8 cellular contexts compared by ENCODE assay signal in the genomic region with DNA sequence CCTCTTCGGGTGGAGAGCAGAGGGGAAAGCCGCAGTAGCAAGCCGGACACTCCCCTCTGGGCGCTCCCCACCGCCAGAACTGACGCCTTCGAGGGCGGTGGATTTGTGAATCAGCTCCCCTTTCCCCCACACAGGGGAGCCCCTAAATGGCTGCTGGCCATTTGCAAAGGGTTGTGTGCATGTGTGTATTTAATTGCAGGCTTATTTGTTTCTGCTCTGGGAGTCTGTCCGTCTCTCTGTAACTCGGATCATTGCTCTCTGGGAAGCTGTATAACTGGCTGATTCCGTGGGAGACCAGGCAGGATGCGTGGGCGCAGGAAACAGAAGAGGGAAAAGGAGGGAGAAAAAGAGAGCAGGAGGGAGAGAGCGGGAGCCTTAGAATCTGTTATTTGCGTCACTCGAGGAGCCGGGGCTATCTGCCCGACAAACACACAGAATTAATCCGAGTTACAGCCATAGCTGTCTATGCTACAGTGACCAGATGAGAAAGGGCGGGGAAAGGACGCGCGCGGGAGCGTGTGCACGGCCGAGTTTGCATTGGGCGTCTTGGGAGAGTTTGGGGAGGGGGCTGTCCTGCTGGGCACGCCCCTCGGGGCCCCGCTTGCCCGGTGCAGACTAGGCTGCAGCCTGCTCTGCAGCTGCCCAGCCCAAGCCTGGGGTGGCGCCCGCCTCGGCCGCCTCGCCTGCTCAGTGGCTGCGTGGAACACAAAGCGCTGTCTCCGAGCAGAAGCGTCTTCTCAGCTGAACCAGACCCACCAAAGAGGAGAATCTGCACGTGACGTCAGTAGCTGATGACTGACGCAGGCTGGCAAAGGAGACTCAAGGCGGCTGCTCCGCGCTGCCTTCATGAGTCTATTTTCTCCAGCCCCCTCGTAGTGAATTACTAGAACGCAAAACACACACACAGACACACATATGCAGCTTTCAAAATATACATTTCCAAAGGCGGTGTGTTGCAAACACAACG.
DNase-seq lines count a peak whose midpoint lies in the region; FAIRE-seq and TF ChIP-seq lines count a peak whose summit lies in the region.

No MANE protein-coding gene starts in this region.

- H2AK5ac ChIP-seq in mesenchymal stem cell (ENCODE audit: low read length, severe bottlenecking): no peak overlapping the region

- no peak overlapping the region for H3K4ac ChIP-seq in mesenchymal stem cell (ENCODE audit: low read depth in 1 of 2, low read length in 2 of 2)

- H3K36me3 ChIP-seq in mesenchymal stem cell (ENCODE audit: control insufficient read depth in 1 of 2, insufficient read depth in 2 of 2, low read depth in 1 of 2, low read length in 2 of 2): no peaks in the 10 kb centered on the region
- no peaks in the 10 kb centered on the region for H3K36me3 ChIP-seq in vagina
- no peaks in the 10 kb centered on the region for H3K36me3 ChIP-seq in Peyer's patch

- no peak overlapping the region for H3K14ac ChIP-seq in mesenchymal stem cell (ENCODE audit: low read length in 2 of 2)

- no peak overlapping the region for H3K27ac ChIP-seq in mesenchymal stem cell (ENCODE audit: low read length, poor library complexity, severe bottlenecking)
- H3K27ac ChIP-seq in vagina: no peak overlapping the region
- no peak overlapping the region for H3K27ac ChIP-seq in Peyer's patch

- no peak overlapping the region for H2BK5ac ChIP-seq in mesenchymal stem cell (ENCODE audit: low read depth, low read length, poor library complexity, severe bottlenecking)

- TF ChIP-seq CTCF in vagina (IDR thresholded peaks at IDR 0.05): no peak
- TF ChIP-seq CTCF in D721Med (IDR thresholded peaks at IDR 0.05; ENCODE audit: insufficient read depth, missing control alignments): no peak
- no peak for TF ChIP-seq CTCF in Peyer's patch (IDR thresholded peaks at IDR 0.05)

- no peak overlapping the region for H4K8ac ChIP-seq in mesenchymal stem cell (ENCODE audit: low read length)

- H2BK15ac ChIP-seq in mesenchymal stem cell (ENCODE audit: low read depth, poor library complexity, severe bottlenecking): no peak overlapping the region

- DNase-seq in Daoy (ENCODE audit: low read depth) (peak; percentile 32), NCI-H1694 treated with DMSO at 0.1 percent for 48 hours (lab: John Stamatoyannopoulos, UW) (peak; percentile 17), cerebellum (ENCODE audit: low spot score) (peak; percentile 91), mesenchymal stem cell (peak; percentile 70), vagina (ENCODE audit: extremely low spot score in 2 of 2) (peak in 1 of 2 donors; percentile 29), D721Med (ENCODE audit: insufficient read length, low spot score) (no peak), Peyer's patch (no peak)
- no peak for DNase-seq in stimulated activated naive CD4-positive, alpha-beta T cell (lab: John Stamatoyannopoulos, UW)

- H2BK12ac ChIP-seq in mesenchymal stem cell (ENCODE audit: low read length in 2 of 2): no peak overlapping the region

- H4K91ac ChIP-seq in mesenchymal stem cell (ENCODE audit: low read length): no peak overlapping the region

- H3K4me1 ChIP-seq in mesenchymal stem cell (ENCODE audit: control insufficient read depth, insufficient read depth, low read depth, low read length) (peaks cover 29% of the 10 kb centered on the region), vagina (peaks cover 32% of the 10 kb centered on the region), Peyer's patch (peaks cover 0 to 38% (median 7%) of the 10 kb centered on the region in 4 donors)

- no peak overlapping the region for H2BK120ac ChIP-seq in mesenchymal stem cell (ENCODE audit: low read depth, low read length)

- H3K4me3 ChIP-seq in mesenchymal stem cell (ENCODE audit: insufficient read depth in 1 of 2, low read depth in 1 of 2, low read length in 2 of 2) (peak overlapping the region; percentile 46 to 74), vagina (peak overlapping the region; percentile 6 to 10), Peyer's patch (peak overlapping the region in 2 of 4 donors; percentile 14 to 26)

- 3% methylated on average over 43 of the region's 51 CpGs for WGBS in mesenchymal stem cell

- H3K27me3 ChIP-seq in mesenchymal stem cell (ENCODE audit: control insufficient read depth in 1 of 2, insufficient read depth in 1 of 2, low read length in 2 of 2) (peaks cover 86 to 95% of the 10 kb centered on the region in 2 experiments), vagina (peaks cover 14% of the 10 kb centered on the region), Peyer's patch (peaks cover 0 to 37% of the 10 kb centered on the region in 2 donors)

- peak overlapping the region; percentile 70 for H3K4me2 ChIP-seq in mesenchymal stem cell (ENCODE audit: low read length, poor library complexity, severe bottlenecking)

- no peaks in the 10 kb centered on the region for H3K9me3 ChIP-seq in mesenchymal stem cell (ENCODE audit: control insufficient read depth, low read length)
- H3K9me3 ChIP-seq in vagina: no peaks in the 10 kb centered on the region
- H3K9me3 ChIP-seq in Peyer's patch: no peaks in the 10 kb centered on the region

- TF ChIP-seq POLR2A in vagina (IDR thresholded peaks at IDR 0.05): no peak
- TF ChIP-seq POLR2A in Peyer's patch (IDR thresholded peaks at IDR 0.05): no peak

- peak overlapping the region; percentile 49 for H3K9ac ChIP-seq in mesenchymal stem cell (ENCODE audit: low read length)

- no peak overlapping the region for H2AFZ ChIP-seq in mesenchymal stem cell (ENCODE audit: low read depth, low read length)

- peak overlapping the region in 1 of 2 experiments; percentile 5 for H3K23ac ChIP-seq in mesenchymal stem cell (ENCODE audit: low read length in 2 of 2)

- H3K79me1 ChIP-seq in mesenchymal stem cell (replicated peaks; ENCODE audit: low read length, poor library complexity, severe bottlenecking): no peaks in the 10 kb centered on the region

- no peak overlapping the region for H3K18ac ChIP-seq in mesenchymal stem cell (ENCODE audit: low read depth in 1 of 2, low read length in 2 of 2)

- intact Hi-C loops in vagina (cut with DNase I): no loop called here

- no peak for FAIRE-seq in D721Med (lab: Jason Lieb, UNC)

Comparison
In these comparisons a context has a peak if more than half of its experiments do, and no peak if none do; other contexts are left out.
1. DNase-seq: peak in Daoy (single experiment), NCI-H1694 treated with DMSO at 0.1 percent for 48 hours (single experiment), cerebellum (single experiment) and mesenchymal stem cell (single experiment); none in stimulated activated naive CD4-positive, alpha-beta T cell (0 of 6), D721Med (single experiment) and Peyer's patch (0 of 3).